12 cellular contexts compared by ENCODE assay signal in genomic region chr21:15050588-15051377, GRCh38. TPM values are rescaled to one million over a fixed set of nuclear protein-coding genes. Genes with fewer than 3 reads are reported as not detected.
A peak's percentile ranks its signal among the peaks of the same experiment; 100 is the strongest.
DNase-seq lines count a peak whose midpoint lies in the region; ATAC-seq and TF ChIP-seq lines count a peak whose summit lies in the region.
"Had no signal": no experiment of that assay in that cellular context is flagged by ENCODE, and none has a peak within 500 bp of the region (broad histone marks: within the 10 kb centered on the region; RNA-seq: fewer than 3 reads in every experiment).

No MANE protein-coding gene starts in this region.

- peak overlapping the region; percentile 59 for H3K4me3 Mint-ChIP-seq in activated CD4-positive, alpha-beta T cell treated with anti-CD3 and anti-CD28 coated beads for 36 hours
- H3K4me3 Mint-ChIP-seq: dendritic cell treated with granulocyte-macrophage colony-stimulating factor and Interleukin-4, amounts not matched to agents 40 ng/mL and 50 ng/mL, for 4 days; memory B cell had no signal

- H3K4me1 ChIP-seq in iPS-20b (ENCODE audit: insufficient read depth, low read length): peaks cover 35% of the 10 kb centered on the region
- H3K4me1 ChIP-seq in spleen: peaks cover 23 to 94% (median 64%) of the 10 kb centered on the region in 6 donors

- POLR2A ChIA-PET in activated CD4-positive, alpha-beta T cell treated with anti-CD3 and anti-CD28 coated beads for 36 hours (lab: Charles Lee): no interaction called here

- H3K4me3 ChIP-seq in iPS-20b (ENCODE audit: low read length) (peak overlapping the region; percentile 53), spleen (no peak overlapping the region)

- peaks cover 72% of the 10 kb centered on the region for H3K4me1 Mint-ChIP-seq in activated CD4-positive, alpha-beta T cell treated with anti-CD3 and anti-CD28 coated beads for 36 hours

- no peaks in the 10 kb centered on the region for H3K9me3 ChIP-seq in iPS-20b (ENCODE audit: insufficient read depth, low read depth, low read length)
- peaks cover 0 to 12% (median 5%) of the 10 kb centered on the region in 8 donors for H3K9me3 ChIP-seq in spleen

- H3K9me3 Mint-ChIP-seq in activated CD4-positive, alpha-beta T cell treated with anti-CD3 and anti-CD28 coated beads for 36 hours (ENCODE audit: low read depth): peaks cover 2% of the 10 kb centered on the region
- H3K9me3 Mint-ChIP-seq: dendritic cell treated with granulocyte-macrophage colony-stimulating factor and Interleukin-4, amounts not matched to agents 40 ng/mL and 50 ng/mL, for 4 days; memory B cell had no signal

- H3K27me3 Mint-ChIP-seq in activated CD4-positive, alpha-beta T cell treated with anti-CD3 and anti-CD28 coated beads for 36 hours: no peaks in the 10 kb centered on the region
- H3K27me3 Mint-ChIP-seq: dendritic cell treated with granulocyte-macrophage colony-stimulating factor and Interleukin-4, amounts not matched to agents 40 ng/mL and 50 ng/mL, for 4 days; memory B cell had no signal

- intact Hi-C loops in activated CD4-positive, alpha-beta T cell treated with anti-CD3 and anti-CD28 coated beads for 36 hours (cut with DNase I, micrococcal nuclease): no loop called here
- intact Hi-C loops in spleen (cut with DNase I; ENCODE audit: low total_unique reads): no loop called here

- no peaks in the 10 kb centered on the region for H3K27me3 ChIP-seq in iPS-20b (ENCODE audit: insufficient read depth, low read length)
- no peaks in the 10 kb centered on the region for H3K27me3 ChIP-seq in spleen (replicated peaks in 1 of 7)

- CTCF ChIA-PET in activated CD4-positive, alpha-beta T cell treated with anti-CD3 and anti-CD28 coated beads for 36 hours (lab: Charles Lee): interaction anchor here (0.9 to 1.3 kb wide), 3 partner anchors 8 to 431 kb away, joined by 4 read pairs; no protein-coding TSS in a partner anchor

- ATAC-seq in activated CD4-positive, alpha-beta T cell treated with anti-CD3 and anti-CD28 coated beads for 36 hours: peak; percentile 17

- peak overlapping the region; percentile 81 for H3K27ac ChIP-seq in VCaP
- H3K27ac ChIP-seq in iPS-20b (ENCODE audit: low read length): no peak overlapping the region
- peak overlapping the region in 1 of 8 donors; percentile 3 for H3K27ac ChIP-seq in spleen

- no peak for DNase-seq in activated CD4-positive, alpha-beta T cell treated with anti-CD3 and anti-CD28 coated beads for 36 hours
- DNase-seq in activated CD4-positive, alpha-beta T cell treated with anti-CD3 and anti-CD28 coated beads for 1 hour: no peak
- DNase-seq in spleen: peak; percentile 55
- DNase-seq in NCI-H774 (lab: John Stamatoyannopoulos, UW): no peak
- DNase-seq in activated gamma-delta T cell (lab: John Stamatoyannopoulos, UW): no peak
- DNase-seq in stimulated activated CD8-positive, alpha-beta memory T cell treated with anti-CD3 and anti-CD28 coated beads, Interleukin-4, amount 100 ng/mL, for 48 hours: no peak
- DNase-seq: activated CD4-positive, CD25-positive, alpha-beta regulatory T cell; NCI-H2171 treated with DMSO at 0.1 percent for 48 hours had no signal

- TF ChIP-seq POLR2A in spleen (IDR thresholded peaks at IDR 0.05): no peak

- H3K9ac ChIP-seq in iPS-20b (ENCODE audit: low read depth, low read length): no peak overlapping the region; the same call in 1 of the 2 replicates

- H3K36me3 ChIP-seq in iPS-20b (ENCODE audit: insufficient read depth, low read depth, low read length): no peaks in the 10 kb centered on the region
- H3K36me3 ChIP-seq in spleen: peaks cover 0 to 11% (median 0%) of the 10 kb centered on the region in 6 donors

- TF ChIP-seq CTCF in VCaP (conservative IDR thresholded peaks at IDR 0.05): no peak
- TF ChIP-seq CTCF in spleen (IDR thresholded peaks at IDR 0.05 in 8 of 11, conservative IDR thresholded peaks at IDR 0.05 in 3 of 11): no peak

- peak overlapping the region; percentile 87 for H3K27ac Mint-ChIP-seq in activated CD4-positive, alpha-beta T cell treated with anti-CD3 and anti-CD28 coated beads for 36 hours
- H3K27ac Mint-ChIP-seq: memory B cell had no signal

- WGBS in spleen, 5 donors: 49 to 68% (median 58%) methylated on average over 11 of the region's 11 CpGs

- H3K36me3 Mint-ChIP-seq in activated CD4-positive, alpha-beta T cell treated with anti-CD3 and anti-CD28 coated beads for 36 hours (ENCODE audit: low read depth): peaks cover 9% of the 10 kb centered on the region

RNA-seq across cellular contexts. Expression of gene NRIP1, which starts 14.0 kb away (rescaled TPM):
- total RNA-seq in activated CD4-positive, alpha-beta T cell treated with anti-CD3 and anti-CD28 coated beads for 36 hours: 1 to 10 TPM; 7.3 to 7.7 TPM
- total RNA-seq in spleen: 10 to 100 TPM; 49.4 to 67.8 (median 53.8) TPM
- 1 to 10 TPM; 5.2 to 7.4 (median 6.5) TPM for polyA plus RNA-seq in spleen

Comparison
In these comparisons a context has a peak if more than half of its experiments do, and no peak if none do; other contexts are left out.
1. RNA of gene NRIP1, which starts 14.0 kb away (total RNA-seq): 49.4 to 67.8 TPM in spleen; 7.3 to 7.7 TPM in activated CD4-positive, alpha-beta T cell treated with anti-CD3 and anti-CD28 coated beads for 36 hours; every median in the first group is over 4 times any median in the second.